ENCODE assay signal across 2 cellular contexts in the genomic region with DNA sequence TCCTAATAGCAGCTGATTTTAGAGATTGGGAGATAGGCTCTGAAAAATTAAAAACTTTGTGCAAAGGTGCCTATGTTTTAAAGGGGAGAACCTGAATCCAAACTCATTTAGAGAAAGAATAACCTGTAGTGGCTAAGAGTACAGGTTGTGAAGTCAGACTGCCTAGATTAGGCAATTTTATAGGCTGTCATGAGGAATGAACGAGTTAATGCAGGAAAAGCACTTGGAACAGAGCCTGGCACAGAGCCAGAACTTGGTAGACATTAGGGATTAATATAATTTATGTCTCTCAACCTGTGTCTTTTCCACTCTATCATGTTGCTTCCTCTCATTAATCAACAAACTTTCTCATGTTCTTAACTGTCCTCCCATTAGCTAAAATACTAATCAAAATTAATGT.
TF ChIP-seq lines count a peak whose summit lies in the region.

No MANE protein-coding gene starts in this region.

TF ChIP-seq in GM23338, 12 proteins besides CTCF, POLR2A, EP300 and RAD21 (continues in another document):
- no peak for TF ChIP-seq ZNF331 (CRISPR knock-in tag; IDR thresholded peaks at IDR 0.05; ENCODE audit: low read depth)
- no peak for TF ChIP-seq EZH2phosphoT487 (IDR thresholded peaks at IDR 0.05; ENCODE audit: unreplicated experiment)
- TF ChIP-seq JUNB (IDR thresholded peaks at IDR 0.05; ENCODE audit: unreplicated experiment), result no peak
- TF ChIP-seq EZH2 (IDR thresholded peaks at IDR 0.05; ENCODE audit: low read depth, unreplicated experiment), result no peak
- TF ChIP-seq ZNF114 (CRISPR knock-in tag; IDR thresholded peaks at IDR 0.05), result no peak
- no peak for TF ChIP-seq STAT1 (IDR thresholded peaks at IDR 0.05; ENCODE audit: unreplicated experiment)
- TF ChIP-seq NANOG (IDR thresholded peaks at IDR 0.05; ENCODE audit: borderline replicate concordance), result no peak
- no peak for TF ChIP-seq CREB1 (CRISPR knock-in tag; IDR thresholded peaks at IDR 0.05; ENCODE audit: low read depth)
- TF ChIP-seq, protein P1, sequence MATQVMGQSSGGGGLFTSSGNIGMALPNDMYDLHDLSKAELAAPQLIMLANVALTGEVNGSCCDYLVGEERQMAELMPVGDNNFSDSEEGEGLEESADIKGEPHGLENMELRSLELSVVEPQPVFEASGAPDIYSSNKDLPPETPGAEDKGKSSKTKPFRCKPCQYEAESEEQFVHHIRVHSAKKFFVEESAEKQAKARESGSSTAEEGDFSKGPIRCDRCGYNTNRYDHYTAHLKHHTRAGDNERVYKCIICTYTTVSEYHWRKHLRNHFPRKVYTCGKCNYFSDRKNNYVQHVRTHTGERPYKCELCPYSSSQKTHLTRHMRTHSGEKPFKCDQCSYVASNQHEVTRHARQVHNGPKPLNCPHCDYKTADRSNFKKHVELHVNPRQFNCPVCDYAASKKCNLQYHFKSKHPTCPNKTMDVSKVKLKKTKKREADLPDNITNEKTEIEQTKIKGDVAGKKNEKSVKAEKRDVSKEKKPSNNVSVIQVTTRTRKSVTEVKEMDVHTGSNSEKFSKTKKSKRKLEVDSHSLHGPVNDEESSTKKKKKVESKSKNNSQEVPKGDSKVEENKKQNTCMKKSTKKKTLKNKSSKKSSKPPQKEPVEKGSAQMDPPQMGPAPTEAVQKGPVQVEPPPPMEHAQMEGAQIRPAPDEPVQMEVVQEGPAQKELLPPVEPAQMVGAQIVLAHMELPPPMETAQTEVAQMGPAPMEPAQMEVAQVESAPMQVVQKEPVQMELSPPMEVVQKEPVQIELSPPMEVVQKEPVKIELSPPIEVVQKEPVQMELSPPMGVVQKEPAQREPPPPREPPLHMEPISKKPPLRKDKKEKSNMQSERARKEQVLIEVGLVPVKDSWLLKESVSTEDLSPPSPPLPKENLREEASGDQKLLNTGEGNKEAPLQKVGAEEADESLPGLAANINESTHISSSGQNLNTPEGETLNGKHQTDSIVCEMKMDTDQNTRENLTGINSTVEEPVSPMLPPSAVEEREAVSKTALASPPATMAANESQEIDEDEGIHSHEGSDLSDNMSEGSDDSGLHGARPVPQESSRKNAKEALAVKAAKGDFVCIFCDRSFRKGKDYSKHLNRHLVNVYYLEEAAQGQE (IDR thresholded peaks at IDR 0.05; ENCODE audit: unreplicated experiment), result no peak
- TF ChIP-seq, protein P2, sequence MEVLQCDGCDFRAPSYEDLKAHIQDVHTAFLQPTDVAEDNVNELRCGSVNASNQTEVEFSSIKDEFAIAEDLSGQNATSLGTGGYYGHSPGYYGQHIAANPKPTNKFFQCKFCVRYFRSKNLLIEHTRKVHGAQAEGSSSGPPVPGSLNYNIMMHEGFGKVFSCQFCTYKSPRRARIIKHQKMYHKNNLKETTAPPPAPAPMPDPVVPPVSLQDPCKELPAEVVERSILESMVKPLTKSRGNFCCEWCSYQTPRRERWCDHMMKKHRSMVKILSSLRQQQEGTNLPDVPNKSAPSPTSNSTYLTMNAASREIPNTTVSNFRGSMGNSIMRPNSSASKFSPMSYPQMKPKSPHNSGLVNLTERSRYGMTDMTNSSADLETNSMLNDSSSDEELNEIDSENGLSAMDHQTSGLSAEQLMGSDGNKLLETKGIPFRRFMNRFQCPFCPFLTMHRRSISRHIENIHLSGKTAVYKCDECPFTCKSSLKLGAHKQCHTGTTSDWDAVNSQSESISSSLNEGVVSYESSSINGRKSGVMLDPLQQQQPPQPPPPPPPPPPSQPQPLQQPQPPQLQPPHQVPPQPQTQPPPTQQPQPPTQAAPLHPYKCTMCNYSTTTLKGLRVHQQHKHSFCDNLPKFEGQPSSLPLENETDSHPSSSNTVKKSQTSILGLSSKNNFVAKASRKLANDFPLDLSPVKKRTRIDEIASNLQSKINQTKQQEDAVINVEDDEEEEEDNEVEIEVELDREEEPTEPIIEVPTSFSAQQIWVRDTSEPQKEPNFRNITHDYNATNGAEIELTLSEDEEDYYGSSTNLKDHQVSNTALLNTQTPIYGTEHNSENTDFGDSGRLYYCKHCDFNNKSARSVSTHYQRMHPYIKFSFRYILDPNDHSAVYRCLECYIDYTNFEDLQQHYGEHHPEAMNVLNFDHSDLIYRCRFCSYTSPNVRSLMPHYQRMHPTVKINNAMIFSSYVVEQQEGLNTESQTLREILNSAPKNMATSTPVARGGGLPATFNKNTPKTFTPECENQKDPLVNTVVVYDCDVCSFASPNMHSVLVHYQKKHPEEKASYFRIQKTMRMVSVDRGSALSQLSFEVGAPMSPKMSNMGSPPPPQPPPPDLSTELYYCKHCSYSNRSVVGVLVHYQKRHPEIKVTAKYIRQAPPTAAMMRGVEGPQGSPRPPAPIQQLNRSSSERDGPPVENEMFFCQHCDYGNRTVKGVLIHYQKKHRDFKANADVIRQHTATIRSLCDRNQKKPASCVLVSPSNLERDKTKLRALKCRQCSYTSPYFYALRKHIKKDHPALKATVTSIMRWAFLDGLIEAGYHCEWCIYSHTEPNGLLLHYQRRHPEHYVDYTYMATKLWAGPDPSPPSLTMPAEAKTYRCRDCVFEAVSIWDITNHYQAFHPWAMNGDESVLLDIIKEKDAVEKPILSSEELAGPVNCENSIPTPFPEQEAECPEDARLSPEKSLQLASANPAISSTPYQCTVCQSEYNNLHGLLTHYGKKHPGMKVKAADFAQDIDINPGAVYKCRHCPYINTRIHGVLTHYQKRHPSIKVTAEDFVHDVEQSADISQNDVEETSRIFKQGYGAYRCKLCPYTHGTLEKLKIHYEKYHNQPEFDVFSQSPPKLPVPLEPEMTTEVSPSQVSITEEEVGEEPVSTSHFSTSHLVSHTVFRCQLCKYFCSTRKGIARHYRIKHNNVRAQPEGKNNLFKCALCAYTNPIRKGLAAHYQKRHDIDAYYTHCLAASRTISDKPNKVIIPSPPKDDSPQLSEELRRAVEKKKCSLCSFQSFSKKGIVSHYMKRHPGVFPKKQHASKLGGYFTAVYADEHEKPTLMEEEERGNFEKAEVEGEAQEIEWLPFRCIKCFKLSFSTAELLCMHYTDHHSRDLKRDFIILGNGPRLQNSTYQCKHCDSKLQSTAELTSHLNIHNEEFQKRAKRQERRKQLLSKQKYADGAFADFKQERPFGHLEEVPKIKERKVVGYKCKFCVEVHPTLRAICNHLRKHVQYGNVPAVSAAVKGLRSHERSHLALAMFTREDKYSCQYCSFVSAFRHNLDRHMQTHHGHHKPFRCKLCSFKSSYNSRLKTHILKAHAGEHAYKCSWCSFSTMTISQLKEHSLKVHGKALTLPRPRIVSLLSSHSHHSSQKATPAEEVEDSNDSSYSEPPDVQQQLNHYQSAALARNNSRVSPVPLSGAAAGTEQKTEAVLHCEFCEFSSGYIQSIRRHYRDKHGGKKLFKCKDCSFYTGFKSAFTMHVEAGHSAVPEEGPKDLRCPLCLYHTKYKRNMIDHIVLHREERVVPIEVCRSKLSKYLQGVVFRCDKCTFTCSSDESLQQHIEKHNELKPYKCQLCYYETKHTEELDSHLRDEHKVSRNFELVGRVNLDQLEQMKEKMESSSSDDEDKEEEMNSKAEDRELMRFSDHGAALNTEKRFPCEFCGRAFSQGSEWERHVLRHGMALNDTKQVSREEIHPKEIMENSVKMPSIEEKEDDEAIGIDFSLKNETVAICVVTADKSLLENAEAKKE (CRISPR knock-in tag; IDR thresholded peaks at IDR 0.05), result no peak

TF ChIP-seq in K562, 482 proteins besides CTCF, POLR2A, EP300 and RAD21:
- TF ChIP-seq, protein P3, sequence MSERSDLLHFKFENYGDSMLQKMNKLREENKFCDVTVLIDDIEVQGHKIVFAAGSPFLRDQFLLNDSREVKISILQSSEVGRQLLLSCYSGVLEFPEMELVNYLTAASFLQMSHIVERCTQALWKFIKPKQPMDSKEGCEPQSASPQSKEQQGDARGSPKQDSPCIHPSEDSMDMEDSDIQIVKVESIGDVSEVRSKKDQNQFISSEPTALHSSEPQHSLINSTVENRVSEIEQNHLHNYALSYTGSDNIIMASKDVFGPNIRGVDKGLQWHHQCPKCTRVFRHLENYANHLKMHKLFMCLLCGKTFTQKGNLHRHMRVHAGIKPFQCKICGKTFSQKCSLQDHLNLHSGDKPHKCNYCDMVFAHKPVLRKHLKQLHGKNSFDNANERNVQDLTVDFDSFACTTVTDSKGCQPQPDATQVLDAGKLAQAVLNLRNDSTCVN (CRISPR knock-in tag; IDR thresholded peaks at IDR 0.05), result no peak
- TF ChIP-seq NFIC (IDR thresholded peaks at IDR 0.05) (peak; percentile 80), NFIX (CRISPR knock-in tag; IDR thresholded peaks at IDR 0.05; ENCODE audit: low read depth) (peak; percentile 54; the same call in 1 of the 2 replicates), PHB (CRISPR knock-in tag; IDR thresholded peaks at IDR 0.05) (no peak), STAT5A (IDR thresholded peaks at IDR 0.05; ENCODE audit: borderline replicate concordance, low read length) (no peak), CHD2 (IDR thresholded peaks at IDR 0.05; ENCODE audit: low read depth, low read length) (no peak), TRIM28 (IDR thresholded peaks at IDR 0.05) (no peak), HIVEP1 (CRISPR knock-in tag; IDR thresholded peaks at IDR 0.05) (no peak)
- TF ChIP-seq, protein P4, sequence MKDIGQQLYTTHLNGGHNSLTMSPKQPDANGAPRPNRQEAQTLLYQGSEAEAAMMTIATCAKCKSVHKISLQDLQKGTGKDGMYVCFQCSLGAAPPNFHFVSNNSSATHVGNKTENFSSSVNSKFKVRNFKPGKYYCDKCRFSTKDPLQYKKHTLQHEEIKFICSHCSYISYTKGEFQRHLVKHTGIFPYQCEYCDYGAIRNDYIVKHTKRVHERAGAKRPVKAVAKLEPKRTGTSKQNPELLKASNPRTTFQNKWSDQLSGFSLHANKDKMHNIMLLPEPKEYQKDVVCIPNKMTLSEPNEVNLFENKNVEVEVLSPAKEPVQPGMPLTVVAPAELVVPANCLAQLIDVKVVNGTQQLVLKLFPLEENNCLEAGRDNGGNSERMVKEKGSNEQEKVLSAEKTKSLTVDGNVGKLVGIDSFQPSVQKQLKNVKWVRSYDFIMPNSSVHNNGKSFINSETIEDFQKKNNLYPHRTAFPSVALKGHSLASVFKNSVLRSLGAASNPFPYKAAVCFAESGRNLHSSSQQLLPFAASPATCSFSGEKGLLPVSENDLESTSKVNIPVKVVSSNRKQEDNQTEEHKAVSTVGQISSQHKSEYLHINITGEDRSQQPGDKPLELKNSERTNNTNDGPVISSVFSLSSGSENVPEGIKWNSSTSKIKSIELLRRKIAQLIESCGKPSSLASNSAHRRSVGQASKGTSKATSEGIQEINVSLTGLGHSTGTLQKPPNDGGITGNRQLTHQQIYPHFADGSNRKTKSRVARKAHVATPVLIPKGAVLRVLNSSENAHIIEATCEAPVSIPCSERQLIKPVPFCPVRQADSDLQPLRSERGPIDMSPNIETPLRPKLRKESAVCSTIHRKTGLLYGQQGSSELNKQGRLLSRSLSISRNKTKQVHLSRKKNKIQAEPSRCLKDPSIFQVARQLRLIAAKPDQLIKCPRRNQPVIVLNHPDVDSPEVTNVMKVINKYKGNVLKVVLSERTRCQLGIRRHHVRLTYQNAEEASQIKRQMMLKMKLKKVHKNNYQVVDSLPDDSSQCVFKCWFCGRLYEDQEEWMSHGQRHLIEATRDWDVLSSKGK (CRISPR knock-in tag; IDR thresholded peaks at IDR 0.05), result no peak
